ENCODE assay signal across 1 cellular context in the genomic region with DNA sequence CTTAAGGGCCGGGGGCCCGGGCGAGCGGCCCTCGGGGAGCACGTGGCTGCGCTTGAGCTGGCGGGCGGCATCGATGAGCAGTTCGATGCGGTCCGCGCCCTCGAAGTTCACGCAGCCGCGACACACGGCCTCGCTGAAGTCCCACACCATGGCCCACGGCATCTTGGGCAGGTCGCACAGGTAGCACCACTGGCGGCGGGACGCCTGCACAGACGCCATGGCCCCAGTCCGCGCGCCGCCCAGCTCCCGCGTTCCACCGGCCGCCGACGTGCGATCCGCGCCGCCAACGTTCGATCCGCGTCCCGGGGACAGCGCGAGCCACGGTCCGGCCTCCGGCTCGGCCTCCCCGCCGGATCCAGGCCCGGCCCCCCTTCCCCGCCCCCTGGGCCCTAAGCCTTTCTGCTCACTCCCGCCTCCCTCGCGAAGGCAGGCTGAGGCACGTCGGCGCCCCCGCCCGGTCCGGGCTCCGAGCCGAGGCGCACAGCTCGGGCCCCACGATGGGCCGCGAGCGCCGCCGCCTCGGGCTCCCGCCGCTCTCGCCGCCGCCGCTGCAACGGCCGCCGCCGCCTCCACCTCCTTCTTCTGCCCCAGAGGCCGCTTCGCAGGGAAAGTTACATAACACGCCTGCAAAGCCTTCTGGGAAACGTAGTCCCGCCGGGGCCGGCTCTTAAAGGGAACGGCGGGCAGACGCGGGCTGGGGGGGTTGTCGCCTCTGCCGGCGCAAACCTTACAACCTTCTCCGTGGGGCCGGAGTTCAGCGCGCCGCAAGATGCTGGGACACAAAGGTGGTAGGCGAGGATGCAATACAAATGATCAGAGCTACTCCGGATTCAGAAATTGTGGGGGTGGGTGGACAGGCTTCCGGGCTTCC.
TF ChIP-seq lines count a peak whose summit lies in the region.

A gene with protein sequence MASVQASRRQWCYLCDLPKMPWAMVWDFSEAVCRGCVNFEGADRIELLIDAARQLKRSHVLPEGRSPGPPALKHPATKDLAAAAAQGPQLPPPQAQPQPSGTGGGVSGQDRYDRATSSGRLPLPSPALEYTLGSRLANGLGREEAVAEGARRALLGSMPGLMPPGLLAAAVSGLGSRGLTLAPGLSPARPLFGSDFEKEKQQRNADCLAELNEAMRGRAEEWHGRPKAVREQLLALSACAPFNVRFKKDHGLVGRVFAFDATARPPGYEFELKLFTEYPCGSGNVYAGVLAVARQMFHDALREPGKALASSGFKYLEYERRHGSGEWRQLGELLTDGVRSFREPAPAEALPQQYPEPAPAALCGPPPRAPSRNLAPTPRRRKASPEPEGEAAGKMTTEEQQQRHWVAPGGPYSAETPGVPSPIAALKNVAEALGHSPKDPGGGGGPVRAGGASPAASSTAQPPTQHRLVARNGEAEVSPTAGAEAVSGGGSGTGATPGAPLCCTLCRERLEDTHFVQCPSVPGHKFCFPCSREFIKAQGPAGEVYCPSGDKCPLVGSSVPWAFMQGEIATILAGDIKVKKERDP (minus strand): TSS at position 586 of the 871 bp plus-strand sequence. CDS start 367 bp downstream, at position 219.

TF ChIP-seq in HepG2, 621 proteins besides CTCF, POLR2A, EP300 and RAD21 (continued from another document and continues in another):
- TF ChIP-seq, protein P1, sequence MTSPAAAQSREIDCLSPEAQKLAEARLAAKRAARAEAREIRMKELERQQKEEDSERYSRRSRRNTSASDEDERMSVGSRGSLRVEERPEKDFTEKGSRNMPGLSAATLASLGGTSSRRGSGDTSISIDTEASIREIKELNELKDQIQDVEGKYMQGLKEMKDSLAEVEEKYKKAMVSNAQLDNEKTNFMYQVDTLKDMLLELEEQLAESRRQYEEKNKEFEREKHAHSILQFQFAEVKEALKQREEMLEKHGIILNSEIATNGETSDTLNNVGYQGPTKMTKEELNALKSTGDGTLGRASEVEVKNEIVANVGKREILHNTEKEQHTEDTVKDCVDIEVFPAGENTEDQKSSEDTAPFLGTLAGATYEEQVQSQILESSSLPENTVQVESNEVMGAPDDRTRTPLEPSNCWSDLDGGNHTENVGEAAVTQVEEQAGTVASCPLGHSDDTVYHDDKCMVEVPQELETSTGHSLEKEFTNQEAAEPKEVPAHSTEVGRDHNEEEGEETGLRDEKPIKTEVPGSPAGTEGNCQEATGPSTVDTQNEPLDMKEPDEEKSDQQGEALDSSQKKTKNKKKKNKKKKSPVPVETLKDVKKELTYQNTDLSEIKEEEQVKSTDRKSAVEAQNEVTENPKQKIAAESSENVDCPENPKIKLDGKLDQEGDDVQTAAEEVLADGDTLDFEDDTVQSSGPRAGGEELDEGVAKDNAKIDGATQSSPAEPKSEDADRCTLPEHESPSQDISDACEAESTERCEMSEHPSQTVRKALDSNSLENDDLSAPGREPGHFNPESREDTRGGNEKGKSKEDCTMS (CRISPR knock-in tag; conservative IDR thresholded peaks at IDR 0.05), result no peak
- TF ChIP-seq ZMYM4 (CRISPR knock-in tag; IDR thresholded peaks at IDR 0.05) (no peak), ZNF777 (CRISPR knock-in tag; IDR thresholded peaks at IDR 0.05) (peak; percentile 97), NR2C2 (CRISPR knock-in tag; IDR thresholded peaks at IDR 0.05; ENCODE audit: borderline replicate concordance) (no peak), ZNF234 (CRISPR knock-in tag; conservative IDR thresholded peaks at IDR 0.05) (no peak), ZNF562 (CRISPR knock-in tag; IDR thresholded peaks at IDR 0.05; ENCODE audit: borderline replicate concordance) (no peak), NR2F6 (IDR thresholded peaks at IDR 0.05) (no peak), NR2F6 (CRISPR knock-in tag; IDR thresholded peaks at IDR 0.05) (no peak), JARID2 (CRISPR knock-in tag; IDR thresholded peaks at IDR 0.05; ENCODE audit: insufficient replicate concordance) (no peak), PHF5A (CRISPR knock-in tag; IDR thresholded peaks at IDR 0.05; ENCODE audit: low read depth, unreplicated experiment) (no peak), AHR (CRISPR knock-in tag; IDR thresholded peaks at IDR 0.05) (no peak), RXRB (CRISPR knock-in tag; IDR thresholded peaks at IDR 0.05; ENCODE audit: borderline replicate concordance) (no peak), FOXJ3 (CRISPR knock-in tag; IDR thresholded peaks at IDR 0.05; ENCODE audit: borderline replicate concordance) (no peak), AGO1 (IDR thresholded peaks at IDR 0.05; ENCODE audit: low read depth, low read length, poor library complexity, severe bottlenecking) (peak; percentile 95), WIZ (CRISPR knock-in tag; IDR thresholded peaks at IDR 0.05) (no peak), HOXA5 (CRISPR knock-in tag; IDR thresholded peaks at IDR 0.05) (no peak), NFIB (CRISPR knock-in tag; IDR thresholded peaks at IDR 0.05; ENCODE audit: borderline replicate concordance) (no peak), EED (CRISPR knock-in tag; IDR thresholded peaks at IDR 0.05) (no peak; the same call in 1 of the 2 replicates), ZNF782 (CRISPR knock-in tag; IDR thresholded peaks at IDR 0.05; ENCODE audit: borderline replicate concordance) (0 out of 2 replicates have a peak, but pooled peaks have one; percentile 56), CBFB (CRISPR knock-in tag; IDR thresholded peaks at IDR 0.05) (no peak), SP140L (CRISPR knock-in tag; IDR thresholded peaks at IDR 0.05; ENCODE audit: borderline replicate concordance) (no peak), CREB1 (IDR thresholded peaks at IDR 0.05) (no peak), CREB1 (CRISPR knock-in tag; IDR thresholded peaks at IDR 0.05) (no peak; the same call in 1 of the 2 replicates), ZSCAN25 (CRISPR knock-in tag; IDR thresholded peaks at IDR 0.05) (no peak), ZKSCAN1 (IDR thresholded peaks at IDR 0.05; ENCODE audit: low read length) (no peak), NR3C1 (CRISPR knock-in tag; IDR thresholded peaks at IDR 0.05) (no peak), SP2 (CRISPR knock-in tag; IDR thresholded peaks at IDR 0.05) (no peak), ZNF570 (CRISPR knock-in tag; IDR thresholded peaks at IDR 0.05; ENCODE audit: borderline replicate concordance) (no peak), ZNF619 (CRISPR knock-in tag; IDR thresholded peaks at IDR 0.05) (no peak; the same call in 1 of the 2 replicates), SMARCC2 (IDR thresholded peaks at IDR 0.05) (no peak), RARA (CRISPR knock-in tag; IDR thresholded peaks at IDR 0.05) (no peak), ZBTB7B (CRISPR knock-in tag; IDR thresholded peaks at IDR 0.05) (no peak; the same call in 1 of the 2 replicates), PPARG (CRISPR knock-in tag; conservative IDR thresholded peaks at IDR 0.05) (no peak), ZMYM3 (CRISPR knock-in tag; IDR thresholded peaks at IDR 0.05) (no peak), KMT2A (CRISPR knock-in tag; IDR thresholded peaks at IDR 0.05) (no peak), RNF2 (conservative IDR thresholded peaks at IDR 0.05; ENCODE audit: low read depth) (peak; percentile 60; the same call in 1 of the 2 replicates), HOXA3 (CRISPR knock-in tag; IDR thresholded peaks at IDR 0.05) (peak; percentile 74), SALL1 (CRISPR knock-in tag; IDR thresholded peaks at IDR 0.05) (no peak)
- TF ChIP-seq, protein P2, sequence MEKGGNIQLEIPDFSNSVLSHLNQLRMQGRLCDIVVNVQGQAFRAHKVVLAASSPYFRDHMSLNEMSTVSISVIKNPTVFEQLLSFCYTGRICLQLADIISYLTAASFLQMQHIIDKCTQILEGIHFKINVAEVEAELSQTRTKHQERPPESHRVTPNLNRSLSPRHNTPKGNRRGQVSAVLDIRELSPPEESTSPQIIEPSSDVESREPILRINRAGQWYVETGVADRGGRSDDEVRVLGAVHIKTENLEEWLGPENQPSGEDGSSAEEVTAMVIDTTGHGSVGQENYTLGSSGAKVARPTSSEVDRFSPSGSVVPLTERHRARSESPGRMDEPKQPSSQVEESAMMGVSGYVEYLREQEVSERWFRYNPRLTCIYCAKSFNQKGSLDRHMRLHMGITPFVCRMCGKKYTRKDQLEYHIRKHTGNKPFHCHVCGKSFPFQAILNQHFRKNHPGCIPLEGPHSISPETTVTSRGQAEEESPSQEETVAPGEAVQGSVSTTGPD (CRISPR knock-in tag; IDR thresholded peaks at IDR 0.05), result no peak
- TF ChIP-seq, protein P3, sequence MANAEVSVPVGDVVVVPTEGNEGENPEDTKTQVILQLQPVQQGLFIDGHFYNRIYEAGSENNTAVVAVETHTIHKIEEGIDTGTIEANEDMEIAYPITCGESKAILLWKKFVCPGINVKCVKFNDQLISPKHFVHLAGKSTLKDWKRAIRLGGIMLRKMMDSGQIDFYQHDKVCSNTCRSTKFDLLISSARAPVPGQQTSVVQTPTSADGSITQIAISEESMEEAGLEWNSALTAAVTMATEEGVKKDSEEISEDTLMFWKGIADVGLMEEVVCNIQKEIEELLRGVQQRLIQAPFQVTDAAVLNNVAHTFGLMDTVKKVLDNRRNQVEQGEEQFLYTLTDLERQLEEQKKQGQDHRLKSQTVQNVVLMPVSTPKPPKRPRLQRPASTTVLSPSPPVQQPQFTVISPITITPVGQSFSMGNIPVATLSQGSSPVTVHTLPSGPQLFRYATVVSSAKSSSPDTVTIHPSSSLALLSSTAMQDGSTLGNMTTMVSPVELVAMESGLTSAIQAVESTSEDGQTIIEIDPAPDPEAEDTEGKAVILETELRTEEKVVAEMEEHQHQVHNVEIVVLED (CRISPR knock-in tag; IDR thresholded peaks at IDR 0.05; ENCODE audit: borderline replicate concordance), result peak; percentile 21; the same call in 1 of the 2 replicates
- TF ChIP-seq, protein P4, sequence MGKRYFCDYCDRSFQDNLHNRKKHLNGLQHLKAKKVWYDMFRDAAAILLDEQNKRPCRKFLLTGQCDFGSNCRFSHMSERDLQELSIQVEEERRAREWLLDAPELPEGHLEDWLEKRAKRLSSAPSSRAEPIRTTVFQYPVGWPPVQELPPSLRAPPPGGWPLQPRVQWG (CRISPR knock-in tag; IDR thresholded peaks at IDR 0.05; ENCODE audit: borderline replicate concordance, low read depth), result no peak
- TF ChIP-seq, protein P5, sequence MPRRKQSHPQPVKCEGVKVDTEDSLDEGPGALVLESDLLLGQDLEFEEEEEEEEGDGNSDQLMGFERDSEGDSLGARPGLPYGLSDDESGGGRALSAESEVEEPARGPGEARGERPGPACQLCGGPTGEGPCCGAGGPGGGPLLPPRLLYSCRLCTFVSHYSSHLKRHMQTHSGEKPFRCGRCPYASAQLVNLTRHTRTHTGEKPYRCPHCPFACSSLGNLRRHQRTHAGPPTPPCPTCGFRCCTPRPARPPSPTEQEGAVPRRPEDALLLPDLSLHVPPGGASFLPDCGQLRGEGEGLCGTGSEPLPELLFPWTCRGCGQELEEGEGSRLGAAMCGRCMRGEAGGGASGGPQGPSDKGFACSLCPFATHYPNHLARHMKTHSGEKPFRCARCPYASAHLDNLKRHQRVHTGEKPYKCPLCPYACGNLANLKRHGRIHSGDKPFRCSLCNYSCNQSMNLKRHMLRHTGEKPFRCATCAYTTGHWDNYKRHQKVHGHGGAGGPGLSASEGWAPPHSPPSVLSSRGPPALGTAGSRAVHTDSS (CRISPR knock-in tag; conservative IDR thresholded peaks at IDR 0.05), result 0 out of 2 replicates have a peak, but pooled peaks have one; percentile 51
- TF ChIP-seq, protein P6, sequence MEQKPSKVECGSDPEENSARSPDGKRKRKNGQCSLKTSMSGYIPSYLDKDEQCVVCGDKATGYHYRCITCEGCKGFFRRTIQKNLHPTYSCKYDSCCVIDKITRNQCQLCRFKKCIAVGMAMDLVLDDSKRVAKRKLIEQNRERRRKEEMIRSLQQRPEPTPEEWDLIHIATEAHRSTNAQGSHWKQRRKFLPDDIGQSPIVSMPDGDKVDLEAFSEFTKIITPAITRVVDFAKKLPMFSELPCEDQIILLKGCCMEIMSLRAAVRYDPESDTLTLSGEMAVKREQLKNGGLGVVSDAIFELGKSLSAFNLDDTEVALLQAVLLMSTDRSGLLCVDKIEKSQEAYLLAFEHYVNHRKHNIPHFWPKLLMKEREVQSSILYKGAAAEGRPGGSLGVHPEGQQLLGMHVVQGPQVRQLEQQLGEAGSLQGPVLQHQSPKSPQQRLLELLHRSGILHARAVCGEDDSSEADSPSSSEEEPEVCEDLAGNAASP (CRISPR knock-in tag; IDR thresholded peaks at IDR 0.05; ENCODE audit: borderline replicate concordance), result no peak
- TF ChIP-seq, protein P7, sequence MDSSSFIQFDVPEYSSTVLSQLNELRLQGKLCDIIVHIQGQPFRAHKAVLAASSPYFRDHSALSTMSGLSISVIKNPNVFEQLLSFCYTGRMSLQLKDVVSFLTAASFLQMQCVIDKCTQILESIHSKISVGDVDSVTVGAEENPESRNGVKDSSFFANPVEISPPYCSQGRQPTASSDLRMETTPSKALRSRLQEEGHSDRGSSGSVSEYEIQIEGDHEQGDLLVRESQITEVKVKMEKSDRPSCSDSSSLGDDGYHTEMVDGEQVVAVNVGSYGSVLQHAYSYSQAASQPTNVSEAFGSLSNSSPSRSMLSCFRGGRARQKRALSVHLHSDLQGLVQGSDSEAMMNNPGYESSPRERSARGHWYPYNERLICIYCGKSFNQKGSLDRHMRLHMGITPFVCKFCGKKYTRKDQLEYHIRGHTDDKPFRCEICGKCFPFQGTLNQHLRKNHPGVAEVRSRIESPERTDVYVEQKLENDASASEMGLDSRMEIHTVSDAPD (CRISPR knock-in tag; IDR thresholded peaks at IDR 0.05), result no peak
- TF ChIP-seq, protein P8, sequence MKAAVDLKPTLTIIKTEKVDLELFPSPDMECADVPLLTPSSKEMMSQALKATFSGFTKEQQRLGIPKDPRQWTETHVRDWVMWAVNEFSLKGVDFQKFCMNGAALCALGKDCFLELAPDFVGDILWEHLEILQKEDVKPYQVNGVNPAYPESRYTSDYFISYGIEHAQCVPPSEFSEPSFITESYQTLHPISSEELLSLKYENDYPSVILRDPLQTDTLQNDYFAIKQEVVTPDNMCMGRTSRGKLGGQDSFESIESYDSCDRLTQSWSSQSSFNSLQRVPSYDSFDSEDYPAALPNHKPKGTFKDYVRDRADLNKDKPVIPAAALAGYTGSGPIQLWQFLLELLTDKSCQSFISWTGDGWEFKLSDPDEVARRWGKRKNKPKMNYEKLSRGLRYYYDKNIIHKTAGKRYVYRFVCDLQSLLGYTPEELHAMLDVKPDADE (CRISPR knock-in tag; IDR thresholded peaks at IDR 0.05), result no peak
- TF ChIP-seq, protein P9, sequence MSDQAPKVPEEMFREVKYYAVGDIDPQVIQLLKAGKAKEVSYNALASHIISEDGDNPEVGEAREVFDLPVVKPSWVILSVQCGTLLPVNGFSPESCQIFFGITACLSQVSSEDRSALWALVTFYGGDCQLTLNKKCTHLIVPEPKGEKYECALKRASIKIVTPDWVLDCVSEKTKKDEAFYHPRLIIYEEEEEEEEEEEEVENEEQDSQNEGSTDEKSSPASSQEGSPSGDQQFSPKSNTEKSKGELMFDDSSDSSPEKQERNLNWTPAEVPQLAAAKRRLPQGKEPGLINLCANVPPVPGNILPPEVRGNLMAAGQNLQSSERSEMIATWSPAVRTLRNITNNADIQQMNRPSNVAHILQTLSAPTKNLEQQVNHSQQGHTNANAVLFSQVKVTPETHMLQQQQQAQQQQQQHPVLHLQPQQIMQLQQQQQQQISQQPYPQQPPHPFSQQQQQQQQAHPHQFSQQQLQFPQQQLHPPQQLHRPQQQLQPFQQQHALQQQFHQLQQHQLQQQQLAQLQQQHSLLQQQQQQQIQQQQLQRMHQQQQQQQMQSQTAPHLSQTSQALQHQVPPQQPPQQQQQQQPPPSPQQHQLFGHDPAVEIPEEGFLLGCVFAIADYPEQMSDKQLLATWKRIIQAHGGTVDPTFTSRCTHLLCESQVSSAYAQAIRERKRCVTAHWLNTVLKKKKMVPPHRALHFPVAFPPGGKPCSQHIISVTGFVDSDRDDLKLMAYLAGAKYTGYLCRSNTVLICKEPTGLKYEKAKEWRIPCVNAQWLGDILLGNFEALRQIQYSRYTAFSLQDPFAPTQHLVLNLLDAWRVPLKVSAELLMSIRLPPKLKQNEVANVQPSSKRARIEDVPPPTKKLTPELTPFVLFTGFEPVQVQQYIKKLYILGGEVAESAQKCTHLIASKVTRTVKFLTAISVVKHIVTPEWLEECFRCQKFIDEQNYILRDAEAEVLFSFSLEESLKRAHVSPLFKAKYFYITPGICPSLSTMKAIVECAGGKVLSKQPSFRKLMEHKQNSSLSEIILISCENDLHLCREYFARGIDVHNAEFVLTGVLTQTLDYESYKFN (CRISPR knock-in tag; conservative IDR thresholded peaks at IDR 0.05), result no peak
